16 cellular contexts compared by ENCODE assay signal in the genomic region with DNA sequence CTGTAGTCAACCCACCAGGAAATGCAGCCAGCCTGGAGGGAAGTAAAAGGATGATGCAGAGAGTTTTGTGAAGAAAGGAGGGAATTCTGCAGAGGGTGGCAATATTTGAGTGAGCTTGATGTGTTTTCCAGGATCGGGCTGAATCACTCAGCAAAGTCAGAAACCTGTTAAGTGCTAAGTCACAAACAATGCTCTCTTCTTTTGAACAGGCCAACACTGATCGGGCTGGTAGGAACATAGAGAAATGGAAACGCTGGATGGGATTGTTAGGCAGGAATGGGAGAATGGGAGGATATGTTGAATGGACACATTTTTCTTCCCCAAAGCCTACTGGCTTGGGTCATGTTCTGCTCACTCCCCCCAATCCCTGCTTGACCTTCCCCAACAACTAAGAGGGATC. TPM values are rescaled to one million over a fixed set of nuclear protein-coding genes. Genes with fewer than 3 reads are reported as not detected.
DNase-seq lines count a peak whose midpoint lies in the region; FAIRE-seq and TF ChIP-seq lines count a peak whose summit lies in the region.
"Had no signal": no experiment of that assay in that cellular context is flagged by ENCODE, and none has a peak within 500 bp of the region (broad histone marks: within the 10 kb centered on the region; RNA-seq: fewer than 3 reads in every experiment).

No MANE protein-coding gene starts in this region.

- no peaks in the 10 kb centered on the region for H3K4me1 Mint-ChIP-seq in activated CD4-positive, alpha-beta T cell treated with anti-CD3 and anti-CD28 coated beads, Interleukin-2, amount 10 ng/mL, durations not matched to agents 7 days and 5 days

- CTCF ChIA-PET in activated CD4-positive, alpha-beta T cell treated with anti-CD3 and anti-CD28 coated beads, Interleukin-2, amount 10 ng/mL, durations not matched to agents 7 days and 5 days (lab: Charles Lee) = no interaction called here
- CTCF ChIA-PET in GM10248 (lab: Yijun Ruan, JAX) = no interaction called here

- H3K36me3 ChIP-seq in BLaER1 treated with 17β-estradiol and CSF1 and Interleukin-3, amounts not matched to agents 10 nM and 100 nM = peaks cover 0 to 5% (median 0%) of the 10 kb centered on the region in 11 experiments; a peak in 1 of 22 replicates
- no peaks in the 10 kb centered on the region for H3K36me3 ChIP-seq in bronchial epithelial cell (ENCODE audit: control insufficient read depth, insufficient read depth, low read length)
- H3K36me3 ChIP-seq in skeletal muscle tissue (ENCODE audit: control insufficient read depth in 3 of 3, insufficient read depth in 3 of 3, low read length in 3 of 3) = peaks cover 0 to 3% (median 0%) of the 10 kb centered on the region in 3 donors

- no peaks in the 10 kb centered on the region for H3K27me3 ChIP-seq in BLaER1 treated with 17β-estradiol and CSF1 and Interleukin-3, amounts not matched to agents 10 nM and 100 nM
- H3K27me3 ChIP-seq in bronchial epithelial cell (ENCODE audit: control insufficient read depth, insufficient read depth, low read length) (peaks cover 1% of the 10 kb centered on the region), layer of hippocampus (ENCODE audit: control insufficient read depth, insufficient read depth, low read length) (no peaks in the 10 kb centered on the region), skeletal muscle tissue (ENCODE audit: control insufficient read depth in 3 of 3, insufficient read depth in 3 of 3, low read length in 3 of 3) (no peaks in the 10 kb centered on the region)

- TF ChIP-seq CTCF in bronchial epithelial cell (IDR thresholded peaks at IDR 0.05; ENCODE audit: insufficient read depth, low read length, severe bottlenecking) (no peak), GM10248 (IDR thresholded peaks at IDR 0.05; ENCODE audit: control extremely low read depth, extremely low read depth, low read depth, missing control alignments) (no peak)

- H3K27ac Mint-ChIP-seq in activated CD4-positive, alpha-beta T cell treated with anti-CD3 and anti-CD28 coated beads, Interleukin-2, amount 10 ng/mL, durations not matched to agents 7 days and 5 days = no peak overlapping the region
- H3K27ac Mint-ChIP-seq: CD4-positive, alpha-beta T cell had no signal

- no peaks in the 10 kb centered on the region for H3K9me3 Mint-ChIP-seq in activated CD4-positive, alpha-beta T cell treated with anti-CD3 and anti-CD28 coated beads, Interleukin-2, amount 10 ng/mL, durations not matched to agents 7 days and 5 days
- H3K9me3 Mint-ChIP-seq: GM23338 had no signal

- H3K9ac ChIP-seq in BLaER1 treated with 17β-estradiol and CSF1 and Interleukin-3, amounts not matched to agents 10 nM and 100 nM = no peak overlapping the region
- H3K9ac ChIP-seq in skeletal muscle tissue (ENCODE audit: low read depth in 1 of 3, low read length in 3 of 3) = no peak overlapping the region

- H3K36me3 Mint-ChIP-seq in activated CD4-positive, alpha-beta T cell treated with anti-CD3 and anti-CD28 coated beads, Interleukin-2, amount 10 ng/mL, durations not matched to agents 7 days and 5 days (ENCODE audit: low read depth) = no peaks in the 10 kb centered on the region

- peak overlapping the region in 9 of 11 experiments; percentile 1 to 82 (median 72); a peak in 10 of 22 replicates for H3K4me2 ChIP-seq in BLaER1 treated with 17β-estradiol and CSF1 and Interleukin-3, amounts not matched to agents 10 nM and 100 nM

- DNase-seq in bronchial epithelial cell (ENCODE audit: low read depth) (no peak), GM10248 (ENCODE audit: extremely low spot score) (no peak), HPDE6-E6E7 (ENCODE audit: extremely low spot score) (no peak)
- DNase-seq in activated CD8-positive, alpha-beta memory T cell treated with anti-CD3 and anti-CD28 coated beads, Interleukin-2, amount 50 U/mL, for 48 hours = no peak
- DNase-seq in activated CD4-positive, alpha-beta T cell treated with anti-CD3 and anti-CD28 coated beads, Interleukin-2, amount 10 ng/mL, durations not matched to agents 7 days and 5 days = no peak
- DNase-seq: 8988T; AML-193; CD4-positive, alpha-beta T cell; DMS79; H7 had no signal

- no peaks in the 10 kb centered on the region for H3K9me3 ChIP-seq in BLaER1 treated with 17β-estradiol and CSF1 and Interleukin-3, amounts not matched to agents 10 nM and 100 nM (replicated peaks in 1 of 11)
- H3K9me3 ChIP-seq in skeletal muscle tissue (ENCODE audit: control insufficient read depth in 3 of 3, low read length in 3 of 3) = no peaks in the 10 kb centered on the region

- H3K27ac ChIP-seq in BLaER1 treated with 17β-estradiol and CSF1 and Interleukin-3, amounts not matched to agents 10 nM and 100 nM = no peak overlapping the region
- H3K27ac ChIP-seq in layer of hippocampus (ENCODE audit: low read depth, low read length) (peak overlapping the region; percentile 11), skeletal muscle tissue (ENCODE audit: low read depth, low read length) (peak overlapping the region; percentile 27)

- no peaks in the 10 kb centered on the region for H3K27me3 Mint-ChIP-seq in activated CD4-positive, alpha-beta T cell treated with anti-CD3 and anti-CD28 coated beads, Interleukin-2, amount 10 ng/mL, durations not matched to agents 7 days and 5 days

- no peak overlapping the region for H3K4me3 Mint-ChIP-seq in activated CD4-positive, alpha-beta T cell treated with anti-CD3 and anti-CD28 coated beads, Interleukin-2, amount 10 ng/mL, durations not matched to agents 7 days and 5 days
- H3K4me3 Mint-ChIP-seq: CD4-positive, alpha-beta T cell; GM23338 had no signal

- no peak overlapping the region for H3K4me3 ChIP-seq in BLaER1 treated with 17β-estradiol and CSF1 and Interleukin-3, amounts not matched to agents 10 nM and 100 nM
- H3K4me3 ChIP-seq in bronchial epithelial cell (ENCODE audit: low read depth, low read length) = no peak overlapping the region
- no peak overlapping the region for H3K4me3 ChIP-seq in skeletal muscle tissue (ENCODE audit: low read length in 3 of 3)
- H3K4me3 ChIP-seq: GM23338 had no signal

- FAIRE-seq in bronchial epithelial cell (lab: Jason Lieb, UNC) = peak; percentile 82
- FAIRE-seq: GM12891 had no signal

- peaks cover 0 to 6% (median 0%) of the 10 kb centered on the region in 11 experiments; a peak in 1 of 22 replicates for H4K20me1 ChIP-seq in BLaER1 treated with 17β-estradiol and CSF1 and Interleukin-3, amounts not matched to agents 10 nM and 100 nM

- POLR2A ChIA-PET in activated CD4-positive, alpha-beta T cell treated with anti-CD3 and anti-CD28 coated beads, Interleukin-2, amount 10 ng/mL, durations not matched to agents 7 days and 5 days (lab: Charles Lee) = no interaction called here
- POLR2A ChIA-PET in GM10248 (lab: Yijun Ruan, JAX) = no interaction called here

- H3K4me1 ChIP-seq in BLaER1 treated with 17β-estradiol and CSF1 and Interleukin-3, amounts not matched to agents 10 nM and 100 nM = peaks cover 33 to 87% (median 81%) of the 10 kb centered on the region in 10 experiments
- H3K4me1 ChIP-seq in skeletal muscle tissue (ENCODE audit: control insufficient read depth in 3 of 3, insufficient read depth in 3 of 3, low read length in 3 of 3) = peaks cover 28 to 71% (median 45%) of the 10 kb centered on the region in 3 donors

RNA-seq across cellular contexts. Expression of a gene that starts 36.6 kb away (rescaled TPM):
- total RNA-seq in bronchial epithelial cell = 3.7 and 6.8 TPM in 2 replicates
- total RNA-seq in skeletal muscle tissue = 12.5 TPM
- total RNA-seq in activated CD4-positive, alpha-beta T cell treated with anti-CD3 and anti-CD28 coated beads, Interleukin-2, amount 10 ng/mL, durations not matched to agents 7 days and 5 days = not detected
- total RNA-seq: CD4-positive, alpha-beta T cell; G401 had no signal

Comparison
In these comparisons a context has a peak if more than half of its experiments do, and no peak if none do; other contexts are left out.
1. H3K27ac ChIP-seq: peak in layer of hippocampus (single experiment) and skeletal muscle tissue (single experiment); none in BLaER1 treated with 17β-estradiol and CSF1 and Interleukin-3, amounts not matched to agents 10 nM and 100 nM (0 of 11).